In genomic region chr9:8254527-8254926, GRCh38 we compare ENCODE assay signal across 18 cellular contexts.
"Had no signal": no experiment of that assay in that cellular context is flagged by ENCODE, and none has a peak within 500 bp of the region (broad histone marks: within the 10 kb centered on the region; RNA-seq: fewer than 3 reads in every experiment).

No MANE protein-coding gene starts in this region.

- H3K36me3 ChIP-seq: adrenal gland, tibial nerve, WERI-Rb-1 had no signal

- H3K27me3 ChIP-seq: adrenal gland, tibial nerve had no signal

- FAIRE-seq: frontal cortex, keratinocyte, urothelium cell line had no signal

- H3K36me3 Mint-ChIP-seq: activated naive CD4-positive, alpha-beta T cell treated with anti-CD3 and anti-CD28 coated beads, Interleukin-2, amount 50 U/mL, for 72 hours; natural killer cell treated with Interleukin-12 subunit alpha and Interleukin-12 subunit beta and Interleukin-15 and Interleukin-18, amount 100 ng/mL, for 72 hours had no signal

- H3K9me3 Mint-ChIP-seq: activated naive CD4-positive, alpha-beta T cell treated with anti-CD3 and anti-CD28 coated beads, Interleukin-2, amount 50 U/mL, for 72 hours; endodermal cell; natural killer cell treated with Interleukin-12 subunit alpha and Interleukin-12 subunit beta and Interleukin-15 and Interleukin-18, amount 100 ng/mL, for 72 hours had no signal

- H3K4me1 ChIP-seq: adrenal gland, tibial nerve had no signal

- H3K27ac ChIP-seq: adrenal gland, epithelial cell of prostate, tibial nerve, WERI-Rb-1 had no signal

- H3K4me3 ChIP-seq: adrenal gland, lung, tibial nerve had no signal

- H3K4me3 Mint-ChIP-seq: endodermal cell; natural killer cell treated with Interleukin-12 subunit alpha and Interleukin-12 subunit beta and Interleukin-15 and Interleukin-18, amount 100 ng/mL, for 72 hours had no signal

- DNase-seq: activated CD4-positive, alpha-beta T cell treated with anti-CD3 and anti-CD28 coated beads for 1 hour; activated CD4-positive, alpha-beta T cell treated with anti-CD3 and anti-CD28 coated beads, Interleukin-2, amount 50 U/mL, for 48 hours; activated gamma-delta T cell treated with Interleukin-2 at 50 U/mL for 16 hours; adrenal gland; endodermal cell; nucleus accumbens; posterior cingulate gyrus; retina; stimulated activated naive CD8-positive, alpha-beta T cell treated with anti-CD3 and anti-CD28 coated beads, Interleukin-15, Interleukin-2, amounts not matched to agents 100 U/mL and 50 U/mL, for 24 hours; WERI-Rb-1 had no signal

- H3K27ac Mint-ChIP-seq: activated naive CD4-positive, alpha-beta T cell treated with anti-CD3 and anti-CD28 coated beads, Interleukin-2, amount 50 U/mL, for 72 hours; endodermal cell; natural killer cell treated with Interleukin-12 subunit alpha and Interleukin-12 subunit beta and Interleukin-15 and Interleukin-18, amount 100 ng/mL, for 72 hours had no signal

- H3K9me3 ChIP-seq: adrenal gland, tibial nerve had no signal
